In the genomic region with DNA sequence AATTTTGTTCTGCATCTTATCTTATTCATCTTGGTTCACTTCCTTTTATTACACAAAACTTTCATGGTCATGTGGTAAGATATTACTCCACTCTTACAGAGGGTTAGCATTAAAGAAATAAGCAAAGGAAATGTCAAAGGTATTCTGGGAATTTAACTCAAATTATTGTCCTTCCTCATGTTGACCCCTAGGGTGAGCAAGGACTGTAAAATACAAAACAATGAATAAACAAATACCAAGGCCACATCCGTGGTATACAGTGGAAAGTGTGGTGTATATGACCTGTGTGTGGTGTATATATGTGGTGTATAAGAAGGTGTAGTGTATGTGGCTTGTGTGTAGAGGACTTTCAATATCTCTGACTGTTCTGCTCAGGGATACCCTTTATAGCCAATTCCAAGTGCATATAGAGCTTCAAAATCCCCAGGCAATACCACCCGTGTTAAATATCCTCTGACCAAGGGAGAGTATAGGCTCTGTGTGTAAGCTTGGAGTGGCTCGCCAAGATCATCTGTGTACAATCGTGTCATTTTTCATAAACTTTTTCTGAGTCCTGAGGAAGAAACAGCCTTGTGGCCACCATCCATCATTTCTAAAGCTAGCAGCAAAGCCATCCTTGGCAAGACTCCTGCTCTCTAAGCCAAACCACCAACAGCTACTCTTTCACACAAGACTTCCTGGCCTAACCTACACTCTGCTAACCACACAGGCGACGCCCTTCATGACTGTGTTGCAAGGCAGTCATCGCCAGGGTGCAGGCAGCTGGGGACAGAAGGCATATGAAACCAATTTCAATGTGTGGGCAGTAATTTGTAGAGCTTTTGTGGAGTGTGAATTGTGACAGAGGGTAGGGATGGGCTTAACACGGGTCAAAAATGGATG, we compare ENCODE assay signal across 8 cellular contexts.
DNase-seq lines count a peak whose midpoint lies in the region; ATAC-seq and TF ChIP-seq lines count a peak whose summit lies in the region.

No MANE protein-coding gene starts in this region.

- H3F3A ChIP-seq in PC-3 (ENCODE audit: low read length, unreplicated experiment), result no peaks in the 10 kb centered on the region

- intact Hi-C loops in PC-3 (cut with micrococcal nuclease) (loop anchor here (10.0 kb wide), 1 partner anchor 245 kb away; no protein-coding TSS in a partner anchor), left ventricle myocardium superior (cut with micrococcal nuclease) (no loop called here)
- intact Hi-C loops in activated T-helper 1 cell treated with anti-CD3 and anti-CD28 coated beads, Interleukin-12 subunit alpha, Interleukin-12 subunit beta, Interleukin-2, Interleukin-4 antibody, amounts not matched to agents 30 ng/mL and 10 ng/mL and 1 ng/mL, durations not matched to agents 14 hours and 24 hours and 36 hours (cut with micrococcal nuclease), result loop anchor here (1.0 to 10.0 kb wide), 17 partner anchors 14 to 1245 kb away; no protein-coding TSS in a partner anchor

- H3K79me2 ChIP-seq in PC-3 (ENCODE audit: low read length), result no peaks in the 10 kb centered on the region

- CTCF ChIA-PET in PC-3 (lab: Charles Lee), result no interaction called here

- H3K4me1 Mint-ChIP-seq in activated T-helper 1 cell treated with anti-CD3 and anti-CD28 coated beads, Interleukin-12 subunit alpha, Interleukin-12 subunit beta, Interleukin-2, Interleukin-4 antibody, amounts not matched to agents 30 ng/mL and 10 ng/mL and 1 ng/mL, durations not matched to agents 14 hours and 24 hours and 36 hours (ENCODE audit: low read depth), result peaks cover 34% of the 10 kb centered on the region

- no peaks in the 10 kb centered on the region for H3K9me3 ChIP-seq in PC-3 (ENCODE audit: low read length)

- H3K4me2 ChIP-seq in PC-3 (ENCODE audit: low read length), result peak overlapping the region; percentile 30; the same call in 1 of the 2 replicates

- peaks cover 9% of the 10 kb centered on the region for H3K9me3 Mint-ChIP-seq in activated T-helper 1 cell treated with anti-CD3 and anti-CD28 coated beads, Interleukin-12 subunit alpha, Interleukin-12 subunit beta, Interleukin-2, Interleukin-4 antibody, amounts not matched to agents 30 ng/mL and 10 ng/mL and 1 ng/mL, durations not matched to agents 14 hours and 24 hours and 36 hours

- DNase-seq in PC-3 (peak; percentile 94), left ventricle myocardium superior (peak; percentile 35), NCI-H1092 treated with DMSO at 0.1 percent for 48 hours (lab: John Stamatoyannopoulos, UW) (no peak), NCI-H446 (lab: John Stamatoyannopoulos, UW) (no peak)
- peak; percentile 77 for DNase-seq in activated T-helper 1 cell treated with anti-CD3 and anti-CD28 coated beads, Interleukin-12 subunit alpha, Interleukin-12 subunit beta, Interleukin-2, Interleukin-4 antibody, amounts not matched to agents 30 ng/mL and 10 ng/mL and 1 ng/mL, durations not matched to agents 14 hours and 24 hours and 36 hours (ENCODE audit: low spot score)
- peak; percentile 57 to 72 for DNase-seq in stimulated activated CD8-positive, alpha-beta memory T cell treated with anti-CD3 and anti-CD28 coated beads, Interleukin-15, amount 100 ng/mL, for 4 hours (ENCODE audit: low read depth in 2 of 2)

- no peaks in the 10 kb centered on the region for H3K9me2 ChIP-seq in PC-3 (replicated peaks; ENCODE audit: low read length)

- ATAC-seq in GM18867 (IDR thresholded peaks at IDR 0.05; ENCODE audit: unreplicated experiment) (peak; percentile 97), HG02981 (IDR thresholded peaks at IDR 0.05; ENCODE audit: unreplicated experiment) (peak; percentile 92), PC-3 (peak; percentile 92), left ventricle myocardium superior (peak; percentile 71)

- H4K20me1 ChIP-seq in PC-3 (ENCODE audit: low read length), result no peaks in the 10 kb centered on the region

- peak overlapping the region; percentile 42 for H3K27ac ChIP-seq in PC-3 (ENCODE audit: low read length)

- no peaks in the 10 kb centered on the region for H3K36me3 ChIP-seq in PC-3 (ENCODE audit: low read depth, low read length)

- POLR2A ChIA-PET in PC-3 (lab: Charles Lee; ENCODE audit: unreplicated experiment), result interaction anchor here (0.7 kb wide), 1 partner anchor 162 kb away, joined by 5 read pairs; no protein-coding TSS in a partner anchor

- peak; percentile 43; the same call in 1 of the 2 replicates for TF ChIP-seq CTCF in PC-3 (conservative IDR thresholded peaks at IDR 0.05; ENCODE audit: low read depth, low read length)

- H3K27me3 Mint-ChIP-seq in activated T-helper 1 cell treated with anti-CD3 and anti-CD28 coated beads, Interleukin-12 subunit alpha, Interleukin-12 subunit beta, Interleukin-2, Interleukin-4 antibody, amounts not matched to agents 30 ng/mL and 10 ng/mL and 1 ng/mL, durations not matched to agents 14 hours and 24 hours and 36 hours (ENCODE audit: insufficient read depth), result no peaks in the 10 kb centered on the region

- no peak overlapping the region for H3K4me3 ChIP-seq in PC-3 (ENCODE audit: low read length)

- peaks cover 4% of the 10 kb centered on the region for H3K36me3 Mint-ChIP-seq in activated T-helper 1 cell treated with anti-CD3 and anti-CD28 coated beads, Interleukin-12 subunit alpha, Interleukin-12 subunit beta, Interleukin-2, Interleukin-4 antibody, amounts not matched to agents 30 ng/mL and 10 ng/mL and 1 ng/mL, durations not matched to agents 14 hours and 24 hours and 36 hours (ENCODE audit: low read depth)

- no peak overlapping the region for H3K9ac ChIP-seq in PC-3 (ENCODE audit: low read length)

- peak overlapping the region; percentile 68 for H3K4me3 Mint-ChIP-seq in activated T-helper 1 cell treated with anti-CD3 and anti-CD28 coated beads, Interleukin-12 subunit alpha, Interleukin-12 subunit beta, Interleukin-2, Interleukin-4 antibody, amounts not matched to agents 30 ng/mL and 10 ng/mL and 1 ng/mL, durations not matched to agents 14 hours and 24 hours and 36 hours

- peaks cover 51% of the 10 kb centered on the region for H3K4me1 ChIP-seq in PC-3 (ENCODE audit: insufficient read depth, low read length)

- H2AFZ ChIP-seq in PC-3 (ENCODE audit: low read length), result no peak overlapping the region

- H3K27ac Mint-ChIP-seq in activated T-helper 1 cell treated with anti-CD3 and anti-CD28 coated beads, Interleukin-12 subunit alpha, Interleukin-12 subunit beta, Interleukin-2, Interleukin-4 antibody, amounts not matched to agents 30 ng/mL and 10 ng/mL and 1 ng/mL, durations not matched to agents 14 hours and 24 hours and 36 hours, result peak overlapping the region; percentile 92

- no peaks in the 10 kb centered on the region for H3K27me3 ChIP-seq in PC-3 (ENCODE audit: low read length)

- BruUV-seq in PC-3 (replicated peaks; lab: Mats Ljungman, UMichigan), result no TSS peak

Comparison
In these comparisons a context has a peak if more than half of its experiments do, and no peak if none do; other contexts are left out.
1. DNase-seq: peak in PC-3 (single experiment), activated T-helper 1 cell treated with anti-CD3 and anti-CD28 coated beads, Interleukin-12 subunit alpha, Interleukin-12 subunit beta, Interleukin-2, Interleukin-4 antibody, amounts not matched to agents 30 ng/mL and 10 ng/mL and 1 ng/mL, durations not matched to agents 14 hours and 24 hours and 36 hours (single experiment), left ventricle myocardium superior (single experiment) and stimulated activated CD8-positive, alpha-beta memory T cell treated with anti-CD3 and anti-CD28 coated beads, Interleukin-15, amount 100 ng/mL, for 4 hours (2 of 2); none in NCI-H1092 treated with DMSO at 0.1 percent for 48 hours (single experiment) and NCI-H446 (0 of 2).
2. Peak in every context shown above with its lines, with median percentiles within 50 percentile points of each other: ATAC-seq.